In the genomic region with DNA sequence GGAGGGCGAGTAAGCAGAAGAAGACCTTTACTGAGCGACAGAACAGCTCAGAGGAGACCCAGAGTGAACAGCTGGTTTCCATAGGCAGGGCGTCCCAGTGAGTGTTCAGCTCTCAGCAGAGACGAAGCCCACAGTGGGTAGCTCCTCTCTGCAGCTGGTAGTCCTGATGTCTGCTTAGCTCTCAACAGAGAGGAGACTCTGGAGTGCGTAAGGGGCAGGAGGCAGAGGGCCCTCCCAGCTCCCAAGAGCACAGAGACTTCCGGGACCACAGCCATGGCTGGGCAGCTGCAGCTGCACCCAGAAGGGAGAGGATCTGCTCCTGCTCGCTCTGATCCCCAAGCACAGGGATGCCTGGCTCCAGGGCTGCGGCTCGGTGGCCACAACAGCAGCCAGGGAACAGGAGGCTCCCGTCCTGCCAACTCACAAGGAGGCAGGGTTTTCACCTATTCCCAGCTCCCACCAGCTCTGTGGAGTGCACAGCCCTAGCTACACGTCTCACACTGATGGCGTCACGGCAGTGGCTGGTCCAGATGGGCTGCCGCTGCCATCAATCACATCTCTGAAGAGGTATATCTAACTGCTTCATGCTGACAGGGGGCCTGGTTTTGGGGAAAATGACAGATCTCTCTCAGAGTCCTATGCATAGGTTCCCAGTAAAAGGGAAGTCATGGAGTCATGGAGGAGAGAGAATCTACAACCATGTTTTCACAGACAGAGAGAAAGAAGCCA, we compare ENCODE assay signal across 17 cellular contexts.
A peak's percentile ranks its signal among the peaks of the same experiment; 100 is the strongest.
DNase-seq lines count a peak whose midpoint lies in the region; ATAC-seq and TF ChIP-seq lines count a peak whose summit lies in the region.
"Had no signal": no experiment of that assay in that cellular context is flagged by ENCODE, and none has a peak within 500 bp of the region (broad histone marks: within the 10 kb centered on the region; RNA-seq: fewer than 3 reads in every experiment).

No MANE protein-coding gene starts in this region.

- peaks cover 0 to 1% (median 0%) of the 10 kb centered on the region in 3 donors for H3K36me3 Mint-ChIP-seq in CD8-positive, alpha-beta memory T cell
- H3K36me3 Mint-ChIP-seq in chondrocyte (ENCODE audit: low read depth) (no peaks in the 10 kb centered on the region), endodermal cell (ENCODE audit: low read depth) (peaks cover 2% of the 10 kb centered on the region)
- H3K36me3 Mint-ChIP-seq in activated CD4-positive, alpha-beta T cell treated with anti-CD3 and anti-CD28 coated beads, Interleukin-2, amount 10 ng/mL, durations not matched to agents 7 days and 5 days (ENCODE audit: low read depth): no peaks in the 10 kb centered on the region
- H3K36me3 Mint-ChIP-seq: activated naive CD4-positive, alpha-beta T cell treated with anti-CD3 and anti-CD28 coated beads, Interleukin-2, amount 10 ng/mL, durations not matched to agents 7 days and 5 days; immature natural killer cell had no signal

- peak overlapping the region in 1 of 7 donors; percentile 93 for H3K4me3 Mint-ChIP-seq in CD8-positive, alpha-beta memory T cell
- H3K4me3 Mint-ChIP-seq in chondrocyte (ENCODE audit: unreplicated experiment) (no peak overlapping the region), endodermal cell (no peak overlapping the region)
- no peak overlapping the region for H3K4me3 Mint-ChIP-seq in activated CD4-positive, alpha-beta T cell treated with anti-CD3 and anti-CD28 coated beads, Interleukin-2, amount 10 ng/mL, durations not matched to agents 7 days and 5 days
- H3K4me3 Mint-ChIP-seq: activated B cell treated with CpG ODN at 0.5 μM for 24 hours; activated naive CD4-positive, alpha-beta T cell treated with anti-CD3 and anti-CD28 coated beads, Interleukin-2, amount 10 ng/mL, durations not matched to agents 7 days and 5 days had no signal

- H3K9me3 Mint-ChIP-seq in CD8-positive, alpha-beta memory T cell: peaks cover 0 to 18% (median 2%) of the 10 kb centered on the region in 5 donors
- H3K9me3 Mint-ChIP-seq in chondrocyte (ENCODE audit: low read depth) (no peaks in the 10 kb centered on the region), endodermal cell (peaks cover 9% of the 10 kb centered on the region)
- no peaks in the 10 kb centered on the region for H3K9me3 Mint-ChIP-seq in activated CD4-positive, alpha-beta T cell treated with anti-CD3 and anti-CD28 coated beads, Interleukin-2, amount 10 ng/mL, durations not matched to agents 7 days and 5 days

- H3K4me1 ChIP-seq in CD8-positive, alpha-beta memory T cell (ENCODE audit: insufficient read depth, low read length): no peaks in the 10 kb centered on the region
- H3K4me1 ChIP-seq in endodermal cell (ENCODE audit: control insufficient read depth, insufficient read depth, low read length): no peaks in the 10 kb centered on the region
- H3K4me1 ChIP-seq: gastrocnemius medialis, pancreas had no signal

- H3K9ac ChIP-seq in endodermal cell (ENCODE audit: extremely low read depth, low read length, poor library complexity, severe bottlenecking): no peak overlapping the region

- WGBS in endodermal cell (ENCODE audit: insufficient coverage in 1 of 2, insufficient read length in 1 of 2), 2 experiments: 91% methylated on average over 9 to 14 of the region's 14 CpGs

- no peaks in the 10 kb centered on the region for H3K27me3 Mint-ChIP-seq in CD8-positive, alpha-beta memory T cell
- H3K27me3 Mint-ChIP-seq in chondrocyte (ENCODE audit: low read depth) (no peaks in the 10 kb centered on the region), endodermal cell (ENCODE audit: insufficient read depth) (no peaks in the 10 kb centered on the region)
- H3K27me3 Mint-ChIP-seq in activated CD4-positive, alpha-beta T cell treated with anti-CD3 and anti-CD28 coated beads, Interleukin-2, amount 10 ng/mL, durations not matched to agents 7 days and 5 days: no peaks in the 10 kb centered on the region
- H3K27me3 Mint-ChIP-seq: activated B cell treated with CpG ODN at 0.5 μM for 24 hours; activated naive CD4-positive, alpha-beta T cell treated with anti-CD3 and anti-CD28 coated beads, Interleukin-2, amount 10 ng/mL, durations not matched to agents 7 days and 5 days had no signal

- TF ChIP-seq CTCF in chondrocyte (IDR thresholded peaks at IDR 0.05) (no peak), endodermal cell (conservative IDR thresholded peaks at IDR 0.05) (no peak)

- H3K27me3 ChIP-seq in CD8-positive, alpha-beta memory T cell (ENCODE audit: insufficient read depth, low read length, poor library complexity, severe bottlenecking): no peaks in the 10 kb centered on the region
- H3K27me3 ChIP-seq in H7 (ENCODE audit: control insufficient read depth, insufficient read depth, low read length): no peaks in the 10 kb centered on the region
- H3K27me3 ChIP-seq in endodermal cell (ENCODE audit: control insufficient read depth, insufficient read depth, low read length, poor library complexity, severe bottlenecking): no peaks in the 10 kb centered on the region
- H3K27me3 ChIP-seq: cardiac muscle cell, gastrocnemius medialis, pancreas had no signal

- H3K4me1 Mint-ChIP-seq in CD8-positive, alpha-beta memory T cell: no peaks in the 10 kb centered on the region
- H3K4me1 Mint-ChIP-seq in chondrocyte (ENCODE audit: low read depth) (no peaks in the 10 kb centered on the region), endodermal cell (no peaks in the 10 kb centered on the region)
- H3K4me1 Mint-ChIP-seq in activated CD4-positive, alpha-beta T cell treated with anti-CD3 and anti-CD28 coated beads, Interleukin-2, amount 10 ng/mL, durations not matched to agents 7 days and 5 days: no peaks in the 10 kb centered on the region
- H3K4me1 Mint-ChIP-seq: activated B cell treated with CpG ODN at 0.5 μM for 24 hours; activated naive CD4-positive, alpha-beta T cell treated with anti-CD3 and anti-CD28 coated beads, Interleukin-2, amount 10 ng/mL, durations not matched to agents 7 days and 5 days; immature natural killer cell had no signal

- H3K9me3 ChIP-seq in CD8-positive, alpha-beta memory T cell (ENCODE audit: low read length): no peaks in the 10 kb centered on the region
- no peaks in the 10 kb centered on the region for H3K9me3 ChIP-seq in endodermal cell (ENCODE audit: control insufficient read depth, low read length)
- H3K9me3 ChIP-seq: gastrocnemius medialis, pancreas, thoracic aorta had no signal

- H3K4me3 ChIP-seq in CD8-positive, alpha-beta memory T cell (ENCODE audit: low read length): no peak overlapping the region
- H3K4me3 ChIP-seq in H7 (ENCODE audit: insufficient read depth, low read depth, low read length): no peak overlapping the region
- H3K4me3 ChIP-seq in endodermal cell (ENCODE audit: low read length): no peak overlapping the region
- H3K4me3 ChIP-seq: cardiac muscle cell, gastrocnemius medialis, pancreas, thoracic aorta had no signal

- peak; percentile 47 for ATAC-seq in HG03439 (IDR thresholded peaks at IDR 0.05; ENCODE audit: unreplicated experiment)
- no peak for ATAC-seq in GM18502 (IDR thresholded peaks at IDR 0.05; ENCODE audit: poor library complexity, unreplicated experiment)
- ATAC-seq: gastrocnemius medialis, pancreas, SK-N-SH treated with all-trans-retinoic acid at 6 μM for 48 hours had no signal

- no peaks in the 10 kb centered on the region for H3K36me3 ChIP-seq in CD8-positive, alpha-beta memory T cell (ENCODE audit: insufficient read depth, low read length)
- H3K36me3 ChIP-seq in H7 (replicated peaks; ENCODE audit: control insufficient read depth, insufficient read depth, low read length) (no peaks in the 10 kb centered on the region), endodermal cell (ENCODE audit: control insufficient read depth, insufficient read depth, low read length) (no peaks in the 10 kb centered on the region)
- H3K36me3 ChIP-seq: cardiac muscle cell, gastrocnemius medialis, pancreas, thoracic aorta had no signal

- no peak for DNase-seq in CD8-positive, alpha-beta memory T cell
- peak; percentile 59 for DNase-seq in NCI-H526 treated with DMSO at 0.1 percent for 48 hours (lab: John Stamatoyannopoulos, UW)
- DNase-seq in chondrocyte (ENCODE audit: low spot score): peak; percentile 76
- no peak for DNase-seq in activated CD4-positive, alpha-beta T cell treated with anti-CD3 and anti-CD28 coated beads, Interleukin-2, amount 10 ng/mL, durations not matched to agents 7 days and 5 days
- no peak for DNase-seq in H7
- DNase-seq in endodermal cell: no peak
- DNase-seq: activated B cell treated with CpG ODN at 0.5 μM for 24 hours; activated naive CD4-positive, alpha-beta T cell treated with anti-CD3 and anti-CD28 coated beads, Interleukin-2, amount 10 ng/mL, durations not matched to agents 7 days and 5 days; COR-L47; gastrocnemius medialis; immature natural killer cell had no signal

- peak overlapping the region in 1 of 8 donors; percentile 47 for H3K27ac Mint-ChIP-seq in CD8-positive, alpha-beta memory T cell
- H3K27ac Mint-ChIP-seq in chondrocyte (ENCODE audit: unreplicated experiment) (no peak overlapping the region), endodermal cell (no peak overlapping the region)
- no peak overlapping the region for H3K27ac Mint-ChIP-seq in activated CD4-positive, alpha-beta T cell treated with anti-CD3 and anti-CD28 coated beads, Interleukin-2, amount 10 ng/mL, durations not matched to agents 7 days and 5 days
- H3K27ac Mint-ChIP-seq: activated B cell treated with CpG ODN at 0.5 μM for 24 hours; activated naive CD4-positive, alpha-beta T cell treated with anti-CD3 and anti-CD28 coated beads, Interleukin-2, amount 10 ng/mL, durations not matched to agents 7 days and 5 days; immature natural killer cell had no signal

- POLR2A ChIA-PET in CD8-positive, alpha-beta memory T cell (lab: Charles Lee): no interaction called here
- POLR2A ChIA-PET in activated CD4-positive, alpha-beta T cell treated with anti-CD3 and anti-CD28 coated beads, Interleukin-2, amount 10 ng/mL, durations not matched to agents 7 days and 5 days (lab: Charles Lee): no interaction called here

- peak overlapping the region; percentile 43 for H3K27ac ChIP-seq in CD8-positive, alpha-beta memory T cell (ENCODE audit: low read depth, low read length)
- no peak overlapping the region for H3K27ac ChIP-seq in endodermal cell (ENCODE audit: low read depth, low read length)
- H3K27ac ChIP-seq: cardiac muscle cell, gastrocnemius medialis, pancreas, thoracic aorta had no signal

- CTCF ChIA-PET in CD8-positive, alpha-beta memory T cell (lab: Charles Lee): no interaction called here
- CTCF ChIA-PET in activated CD4-positive, alpha-beta T cell treated with anti-CD3 and anti-CD28 coated beads, Interleukin-2, amount 10 ng/mL, durations not matched to agents 7 days and 5 days (lab: Charles Lee): no interaction called here

Comparison
In these comparisons a context has a peak if more than half of its experiments do, and no peak if none do; other contexts are left out.
1. DNase-seq: peak in NCI-H526 treated with DMSO at 0.1 percent for 48 hours (single experiment) and chondrocyte (single experiment); none in CD8-positive, alpha-beta memory T cell (0 of 5), activated CD4-positive, alpha-beta T cell treated with anti-CD3 and anti-CD28 coated beads, Interleukin-2, amount 10 ng/mL, durations not matched to agents 7 days and 5 days (single experiment), H7 (single experiment) and endodermal cell (single experiment).